10 cellular contexts compared by ENCODE assay signal in the genomic region with DNA sequence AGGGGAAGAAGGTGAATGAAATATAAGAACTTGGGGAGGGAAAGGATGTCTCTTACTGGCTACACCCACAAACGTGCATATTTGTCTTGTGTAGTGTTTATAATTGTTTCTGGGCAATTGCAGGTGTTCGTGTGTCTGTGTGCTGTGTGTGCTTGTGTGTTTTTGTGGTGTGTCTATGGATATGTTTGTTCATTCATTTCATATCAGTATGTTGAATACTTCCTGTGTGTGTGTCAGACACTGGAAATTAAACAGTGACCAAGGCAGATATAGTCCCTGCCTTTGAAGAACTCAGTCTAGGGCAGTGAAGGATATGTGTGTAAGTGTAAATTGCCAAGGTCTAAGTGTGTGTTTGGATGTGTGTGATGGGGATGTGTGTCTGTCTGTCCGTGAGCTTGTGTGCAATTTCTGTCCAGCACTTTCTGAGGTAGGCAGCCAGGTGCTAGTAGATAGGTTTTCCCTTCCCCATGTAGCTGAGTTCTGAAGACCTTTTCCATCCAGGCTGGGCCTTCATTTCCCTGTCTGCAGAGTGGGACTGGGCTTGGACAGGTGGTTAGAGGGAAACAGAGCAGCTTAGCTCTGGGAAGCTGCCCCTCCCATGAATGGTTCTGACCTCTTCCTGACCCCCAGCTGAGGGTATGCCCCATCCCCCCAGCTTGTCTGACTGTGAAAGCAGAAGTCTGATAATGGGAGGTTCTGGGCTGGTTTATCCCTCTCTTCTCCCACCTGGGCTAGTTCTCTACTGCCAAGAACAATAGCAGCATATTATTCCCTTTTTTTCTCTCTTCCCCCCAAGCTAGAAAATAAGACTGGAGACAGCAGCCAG. TPM values are rescaled to one million over a fixed set of nuclear protein-coding genes. Genes with fewer than 3 reads are reported as not detected.
A peak's percentile ranks its signal among the peaks of the same experiment; 100 is the strongest.
DNase-seq lines count a peak whose midpoint lies in the region; ATAC-seq lines count a peak whose summit lies in the region.
"Had no signal": no experiment of that assay in that cellular context is flagged by ENCODE, and none has a peak within 500 bp of the region (broad histone marks: within the 10 kb centered on the region; RNA-seq: fewer than 3 reads in every experiment).

No MANE protein-coding gene starts in this region.

- in situ Hi-C loops in KBM-7 (cut with MboI; ENCODE audit: low pct_unique_long_range_greater_than_20kb, low sequenced_read_pairs): no loop called here

- DNase-seq in DMS153 (lab: John Stamatoyannopoulos, UW): peak; percentile 15
- no peak for DNase-seq in DMS153 treated with DMSO at 0.1 percent for 48 hours (lab: John Stamatoyannopoulos, UW; ENCODE audit: unreplicated experiment)
- peak; percentile 79 for DNase-seq in KBM-7
- DNase-seq in activated naive CD8-positive, alpha-beta T cell treated with anti-CD3 and anti-CD28 coated beads, Interleukin-2, amount 50 U/mL, for 24 hours: no peak
- peak; percentile 43 for DNase-seq in naive B cell
- no peak for DNase-seq in MG63
- no peak for DNase-seq in NCI-H1105 treated with DMSO at 0.1 percent for 48 hours (lab: John Stamatoyannopoulos, UW)
- no peak for DNase-seq in cerebellar cortex (ENCODE audit: low spot score)
- DNase-seq: effector CD4-positive, alpha-beta T cell; T1000 had no signal

- H3K4me1 Mint-ChIP-seq in activated naive CD8-positive, alpha-beta T cell treated with anti-CD3 and anti-CD28 coated beads, Interleukin-2, amount 50 U/mL, for 24 hours: peaks cover 45% of the 10 kb centered on the region
- peaks cover 48 to 70% (median 64%) of the 10 kb centered on the region in 3 donors for H3K4me1 Mint-ChIP-seq in naive B cell

- H3K27me3 ChIP-seq in MG63: no peaks in the 10 kb centered on the region; the same call in 1 of the 2 replicates

- no peaks in the 10 kb centered on the region for H3K9me3 ChIP-seq in MG63

- no peaks in the 10 kb centered on the region for H3K27me3 Mint-ChIP-seq in activated naive CD8-positive, alpha-beta T cell treated with anti-CD3 and anti-CD28 coated beads, Interleukin-2, amount 50 U/mL, for 24 hours
- H3K27me3 Mint-ChIP-seq in naive B cell: peaks cover 0 to 5% (median 0%) of the 10 kb centered on the region in 3 donors

- peak overlapping the region; percentile 51 for H3K27ac Mint-ChIP-seq in activated naive CD8-positive, alpha-beta T cell treated with anti-CD3 and anti-CD28 coated beads, Interleukin-2, amount 50 U/mL, for 24 hours
- peak overlapping the region; percentile 47 to 96 (median 90) for H3K27ac Mint-ChIP-seq in naive B cell

- no peak for ATAC-seq in activated naive CD8-positive, alpha-beta T cell treated with anti-CD3 and anti-CD28 coated beads, Interleukin-2, amount 50 U/mL, for 24 hours
- peak; percentile 31 to 33 for ATAC-seq in naive B cell (ENCODE audit: low read depth in 2 of 2)

- no peaks in the 10 kb centered on the region for H3K9me3 Mint-ChIP-seq in activated naive CD8-positive, alpha-beta T cell treated with anti-CD3 and anti-CD28 coated beads, Interleukin-2, amount 50 U/mL, for 24 hours
- no peaks in the 10 kb centered on the region for H3K9me3 Mint-ChIP-seq in naive B cell

- no peaks in the 10 kb centered on the region; the same call in 1 of the 2 replicates for H3K36me3 ChIP-seq in MG63

- peaks cover 7% of the 10 kb centered on the region for H3K36me3 Mint-ChIP-seq in activated naive CD8-positive, alpha-beta T cell treated with anti-CD3 and anti-CD28 coated beads, Interleukin-2, amount 50 U/mL, for 24 hours (ENCODE audit: low read depth)
- H3K36me3 Mint-ChIP-seq in naive B cell: peaks cover 8 to 9% of the 10 kb centered on the region in 2 donors

- H3K4me3 Mint-ChIP-seq in activated naive CD8-positive, alpha-beta T cell treated with anti-CD3 and anti-CD28 coated beads, Interleukin-2, amount 50 U/mL, for 24 hours: no peak overlapping the region
- peak overlapping the region; percentile 5 to 89 (median 48) for H3K4me3 Mint-ChIP-seq in naive B cell

- no peak overlapping the region for H3K4me3 ChIP-seq in MG63

RNA-seq across cellular contexts. Expression of a gene that starts 3.8 kb away (rescaled TPM):
- polyA plus RNA-seq in naive B cell (ENCODE audit: low read depth in 6 of 6): 10 to 100 TPM in 5 of 6 donors, 1 to 10 TPM in 1; 3.1 to 12.6 (median 11.8) TPM
- 3.6 and 8.8 TPM in 2 replicates for total RNA-seq in MG63 (2014; rRNA removed; shearing (Covaris generic); ENCODE audit: low replicate concordance)

RNA-seq across cellular contexts. Expression of a gene that starts 44.1 kb away (rescaled TPM):
- 10 to 100 TPM in 3 of 6 donors, 1 to 10 TPM in 3; 5.3 to 19.1 (median 9.9) TPM for polyA plus RNA-seq in naive B cell (ENCODE audit: low read depth in 6 of 6)
- 4.3 and 31.5 TPM in 2 replicates for total RNA-seq in MG63 (2014; rRNA removed; shearing (Covaris generic); ENCODE audit: low replicate concordance)

Comparison
In these comparisons a context has a peak if more than half of its experiments do, and no peak if none do; other contexts are left out.
1. DNase-seq: peak in DMS153 (single experiment), KBM-7 (single experiment) and naive B cell (single experiment); none in DMS153 treated with DMSO at 0.1 percent for 48 hours (single experiment), activated naive CD8-positive, alpha-beta T cell treated with anti-CD3 and anti-CD28 coated beads, Interleukin-2, amount 50 U/mL, for 24 hours (single experiment), MG63 (single experiment), NCI-H1105 treated with DMSO at 0.1 percent for 48 hours (single experiment) and cerebellar cortex (single experiment).